In genomic region chr7:92691578-92691977, GRCh38 we compare ENCODE assay signal across 2 cellular contexts.
TF ChIP-seq lines count a peak whose summit lies in the region.

No MANE protein-coding gene starts in this region.

TF ChIP-seq in GM23338, 12 proteins besides CTCF, POLR2A, EP300 and RAD21 (continued from another document):
- TF ChIP-seq, protein P1, sequence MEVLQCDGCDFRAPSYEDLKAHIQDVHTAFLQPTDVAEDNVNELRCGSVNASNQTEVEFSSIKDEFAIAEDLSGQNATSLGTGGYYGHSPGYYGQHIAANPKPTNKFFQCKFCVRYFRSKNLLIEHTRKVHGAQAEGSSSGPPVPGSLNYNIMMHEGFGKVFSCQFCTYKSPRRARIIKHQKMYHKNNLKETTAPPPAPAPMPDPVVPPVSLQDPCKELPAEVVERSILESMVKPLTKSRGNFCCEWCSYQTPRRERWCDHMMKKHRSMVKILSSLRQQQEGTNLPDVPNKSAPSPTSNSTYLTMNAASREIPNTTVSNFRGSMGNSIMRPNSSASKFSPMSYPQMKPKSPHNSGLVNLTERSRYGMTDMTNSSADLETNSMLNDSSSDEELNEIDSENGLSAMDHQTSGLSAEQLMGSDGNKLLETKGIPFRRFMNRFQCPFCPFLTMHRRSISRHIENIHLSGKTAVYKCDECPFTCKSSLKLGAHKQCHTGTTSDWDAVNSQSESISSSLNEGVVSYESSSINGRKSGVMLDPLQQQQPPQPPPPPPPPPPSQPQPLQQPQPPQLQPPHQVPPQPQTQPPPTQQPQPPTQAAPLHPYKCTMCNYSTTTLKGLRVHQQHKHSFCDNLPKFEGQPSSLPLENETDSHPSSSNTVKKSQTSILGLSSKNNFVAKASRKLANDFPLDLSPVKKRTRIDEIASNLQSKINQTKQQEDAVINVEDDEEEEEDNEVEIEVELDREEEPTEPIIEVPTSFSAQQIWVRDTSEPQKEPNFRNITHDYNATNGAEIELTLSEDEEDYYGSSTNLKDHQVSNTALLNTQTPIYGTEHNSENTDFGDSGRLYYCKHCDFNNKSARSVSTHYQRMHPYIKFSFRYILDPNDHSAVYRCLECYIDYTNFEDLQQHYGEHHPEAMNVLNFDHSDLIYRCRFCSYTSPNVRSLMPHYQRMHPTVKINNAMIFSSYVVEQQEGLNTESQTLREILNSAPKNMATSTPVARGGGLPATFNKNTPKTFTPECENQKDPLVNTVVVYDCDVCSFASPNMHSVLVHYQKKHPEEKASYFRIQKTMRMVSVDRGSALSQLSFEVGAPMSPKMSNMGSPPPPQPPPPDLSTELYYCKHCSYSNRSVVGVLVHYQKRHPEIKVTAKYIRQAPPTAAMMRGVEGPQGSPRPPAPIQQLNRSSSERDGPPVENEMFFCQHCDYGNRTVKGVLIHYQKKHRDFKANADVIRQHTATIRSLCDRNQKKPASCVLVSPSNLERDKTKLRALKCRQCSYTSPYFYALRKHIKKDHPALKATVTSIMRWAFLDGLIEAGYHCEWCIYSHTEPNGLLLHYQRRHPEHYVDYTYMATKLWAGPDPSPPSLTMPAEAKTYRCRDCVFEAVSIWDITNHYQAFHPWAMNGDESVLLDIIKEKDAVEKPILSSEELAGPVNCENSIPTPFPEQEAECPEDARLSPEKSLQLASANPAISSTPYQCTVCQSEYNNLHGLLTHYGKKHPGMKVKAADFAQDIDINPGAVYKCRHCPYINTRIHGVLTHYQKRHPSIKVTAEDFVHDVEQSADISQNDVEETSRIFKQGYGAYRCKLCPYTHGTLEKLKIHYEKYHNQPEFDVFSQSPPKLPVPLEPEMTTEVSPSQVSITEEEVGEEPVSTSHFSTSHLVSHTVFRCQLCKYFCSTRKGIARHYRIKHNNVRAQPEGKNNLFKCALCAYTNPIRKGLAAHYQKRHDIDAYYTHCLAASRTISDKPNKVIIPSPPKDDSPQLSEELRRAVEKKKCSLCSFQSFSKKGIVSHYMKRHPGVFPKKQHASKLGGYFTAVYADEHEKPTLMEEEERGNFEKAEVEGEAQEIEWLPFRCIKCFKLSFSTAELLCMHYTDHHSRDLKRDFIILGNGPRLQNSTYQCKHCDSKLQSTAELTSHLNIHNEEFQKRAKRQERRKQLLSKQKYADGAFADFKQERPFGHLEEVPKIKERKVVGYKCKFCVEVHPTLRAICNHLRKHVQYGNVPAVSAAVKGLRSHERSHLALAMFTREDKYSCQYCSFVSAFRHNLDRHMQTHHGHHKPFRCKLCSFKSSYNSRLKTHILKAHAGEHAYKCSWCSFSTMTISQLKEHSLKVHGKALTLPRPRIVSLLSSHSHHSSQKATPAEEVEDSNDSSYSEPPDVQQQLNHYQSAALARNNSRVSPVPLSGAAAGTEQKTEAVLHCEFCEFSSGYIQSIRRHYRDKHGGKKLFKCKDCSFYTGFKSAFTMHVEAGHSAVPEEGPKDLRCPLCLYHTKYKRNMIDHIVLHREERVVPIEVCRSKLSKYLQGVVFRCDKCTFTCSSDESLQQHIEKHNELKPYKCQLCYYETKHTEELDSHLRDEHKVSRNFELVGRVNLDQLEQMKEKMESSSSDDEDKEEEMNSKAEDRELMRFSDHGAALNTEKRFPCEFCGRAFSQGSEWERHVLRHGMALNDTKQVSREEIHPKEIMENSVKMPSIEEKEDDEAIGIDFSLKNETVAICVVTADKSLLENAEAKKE (CRISPR knock-in tag; IDR thresholded peaks at IDR 0.05), result no peak
- TF ChIP-seq ZNF114 (CRISPR knock-in tag; IDR thresholded peaks at IDR 0.05) (no peak), NANOG (IDR thresholded peaks at IDR 0.05; ENCODE audit: borderline replicate concordance) (no peak), POLR2AphosphoS5 (IDR thresholded peaks at IDR 0.05; ENCODE audit: low read depth) (no peak), CREB1 (CRISPR knock-in tag; IDR thresholded peaks at IDR 0.05; ENCODE audit: low read depth) (no peak), ZNF331 (CRISPR knock-in tag; IDR thresholded peaks at IDR 0.05; ENCODE audit: low read depth) (no peak), STAT1 (IDR thresholded peaks at IDR 0.05; ENCODE audit: unreplicated experiment) (no peak)

TF ChIP-seq in SK-N-SH treated with all-trans-retinoic acid at 6 μM for 48 hours, 23 proteins besides CTCF, POLR2A, EP300 and RAD21 (continued from another document):
- TF ChIP-seq POU6F1 (CRISPR knock-in tag; IDR thresholded peaks at IDR 0.05; ENCODE audit: borderline replicate concordance, low read depth) (no peak), TOX (CRISPR knock-in tag; IDR thresholded peaks at IDR 0.05; ENCODE audit: borderline replicate concordance) (no peak), ZNF70 (CRISPR knock-in tag; IDR thresholded peaks at IDR 0.05) (no peak)
